ENCODE assay signal across 8 cellular contexts in genomic region chr19:4454952-4455738, GRCh38. TPM values are rescaled to one million over a fixed set of nuclear protein-coding genes. Genes with fewer than 3 reads are reported as not detected.
DNase-seq lines count a peak whose midpoint lies in the region; FAIRE-seq and TF ChIP-seq lines count a peak whose summit lies in the region.

No MANE protein-coding gene starts in this region.

- no peak for FAIRE-seq in small intestine (lab: Jason Lieb, UNC)

- H3K36me3 ChIP-seq in subcutaneous abdominal adipose tissue (ENCODE audit: control insufficient read depth in 5 of 5, insufficient read depth in 5 of 5, low read length in 5 of 5) (peaks cover 0 to 43% (median 39%) of the 10 kb centered on the region in 5 donors), small intestine (ENCODE audit: control insufficient read depth in 2 of 2, insufficient read depth in 2 of 2, low read length in 2 of 2) (peaks cover 5 to 14% of the 10 kb centered on the region in 2 donors)

- WGBS in small intestine, 3 donors, result 74 to 81% (median 78%) methylated on average over 24 of the region's 24 CpGs

- no peaks in the 10 kb centered on the region for H3K27me3 ChIP-seq in subcutaneous abdominal adipose tissue (ENCODE audit: control insufficient read depth in 5 of 5, insufficient read depth in 4 of 5, low read length in 5 of 5)
- H3K27me3 ChIP-seq in small intestine (ENCODE audit: control insufficient read depth in 2 of 2, insufficient read depth in 2 of 2, low read length in 2 of 2), result no peaks in the 10 kb centered on the region

- no peak for DNase-seq in T-helper 1 cell
- peak; percentile 8 for DNase-seq in iPS-NIHi7 (ENCODE audit: extremely low spot score)
- no peak for DNase-seq in posterior cingulate gyrus
- DNase-seq in small intestine, result no peak
- DNase-seq in NCI-H748 (lab: John Stamatoyannopoulos, UW; ENCODE audit: unreplicated experiment), result no peak

- peak overlapping the region; percentile 81 for H3K27ac ChIP-seq in subcutaneous abdominal adipose tissue (ENCODE audit: low read depth, low read length)
- no peak overlapping the region for H3K27ac ChIP-seq in small intestine (ENCODE audit: low read depth in 1 of 2, low read length in 1 of 2)

- TF ChIP-seq CTCF in brain (conservative IDR thresholded peaks at IDR 0.05), result no peak

- peaks cover 8% of the 10 kb centered on the region for H3K36me3 Mint-ChIP-seq in T-helper 1 cell treated with Interleukin-12 subunit alpha and Interleukin-12 subunit beta and Interleukin-4 antibody, amounts not matched to agents 30 μg/mL and 1 μg/mL, for 36 hours (ENCODE audit: low read depth)
- peaks cover 16% of the 10 kb centered on the region for H3K36me3 Mint-ChIP-seq in brain

- H3K27ac Mint-ChIP-seq in T-helper 1 cell treated with Interleukin-12 subunit alpha and Interleukin-12 subunit beta and Interleukin-4 antibody, amounts not matched to agents 30 μg/mL and 1 μg/mL, for 36 hours, result peak overlapping the region; percentile 45
- H3K27ac Mint-ChIP-seq in brain, result peak overlapping the region; percentile 98 to 99 (median 99)

- no peaks in the 10 kb centered on the region for H3K9me3 Mint-ChIP-seq in T-helper 1 cell treated with Interleukin-12 subunit alpha and Interleukin-12 subunit beta and Interleukin-4 antibody, amounts not matched to agents 30 μg/mL and 1 μg/mL, for 36 hours
- peaks cover 0 to 3% (median 0%) of the 10 kb centered on the region in 5 experiments for H3K9me3 Mint-ChIP-seq in brain

- no peaks in the 10 kb centered on the region for H3K27me3 Mint-ChIP-seq in T-helper 1 cell treated with Interleukin-12 subunit alpha and Interleukin-12 subunit beta and Interleukin-4 antibody, amounts not matched to agents 30 μg/mL and 1 μg/mL, for 36 hours (ENCODE audit: low read depth)
- peaks cover 4% of the 10 kb centered on the region for H3K27me3 Mint-ChIP-seq in brain

- H3K4me1 Mint-ChIP-seq in T-helper 1 cell treated with Interleukin-12 subunit alpha and Interleukin-12 subunit beta and Interleukin-4 antibody, amounts not matched to agents 30 μg/mL and 1 μg/mL, for 36 hours (ENCODE audit: low read depth), result peaks cover 12% of the 10 kb centered on the region
- H3K4me1 Mint-ChIP-seq in brain, result peaks cover 28% of the 10 kb centered on the region

- H3K9me3 ChIP-seq in subcutaneous abdominal adipose tissue (ENCODE audit: control insufficient read depth in 5 of 5, low read length in 5 of 5), result no peaks in the 10 kb centered on the region
- H3K9me3 ChIP-seq in small intestine (ENCODE audit: control insufficient read depth, low read depth), result no peaks in the 10 kb centered on the region

- H3K4me1 ChIP-seq in subcutaneous abdominal adipose tissue (ENCODE audit: control insufficient read depth in 5 of 5, insufficient read depth in 5 of 5, low read length in 5 of 5) (peaks cover 3 to 36% (median 33%) of the 10 kb centered on the region in 5 donors), small intestine (ENCODE audit: control insufficient read depth in 2 of 2, insufficient read depth in 1 of 2, low read depth in 1 of 2, low read length in 1 of 2) (peaks cover 0 to 4% of the 10 kb centered on the region in 2 donors)

- H3K4me3 ChIP-seq in subcutaneous abdominal adipose tissue (ENCODE audit: low read depth in 1 of 5, low read length in 5 of 5), result peak overlapping the region in 3 of 5 donors; percentile 37 to 74 (median 74)
- no peak overlapping the region for H3K4me3 ChIP-seq in small intestine (ENCODE audit: low read depth in 1 of 2, low read length in 2 of 2)

- H3K9ac ChIP-seq in subcutaneous abdominal adipose tissue (ENCODE audit: low read length in 5 of 5), result peak overlapping the region; percentile 8 to 68 (median 19)

- intact Hi-C loops in posterior cingulate gyrus (cut with DNase I), result no loop called here

- no peak overlapping the region for H3K4me3 Mint-ChIP-seq in T-helper 1 cell treated with Interleukin-12 subunit alpha and Interleukin-12 subunit beta and Interleukin-4 antibody, amounts not matched to agents 30 μg/mL and 1 μg/mL, for 36 hours
- H3K4me3 Mint-ChIP-seq in brain, result peak overlapping the region; percentile 92 to 97 (median 94)

RNA-seq across cellular contexts. Expression of gene UBXN6, which starts 2.4 kb away (rescaled TPM):
- 266 TPM for polyA plus RNA-seq in brain (ENCODE audit: insufficient read depth, low read depth, low replicate concordance)
- 100 to 1,000 TPM in 2 of 3 donors, 10 to 100 TPM in 1; 82.7 to 194 (median 157) TPM for polyA plus RNA-seq in small intestine

RNA-seq across cellular contexts. Expression of gene HDGFL2, which starts 17.0 kb away (rescaled TPM):
- polyA plus RNA-seq in brain (ENCODE audit: insufficient read depth, low read depth, low replicate concordance) (150 TPM), small intestine (10 to 100 TPM; 18.4 to 34.8 (median 22.1) TPM)

RNA-seq across cellular contexts. Expression of gene CHAF1A, which starts 52.7 kb away (rescaled TPM):
- polyA plus RNA-seq in brain (ENCODE audit: insufficient read depth, low read depth, low replicate concordance), result 36.3 TPM
- polyA plus RNA-seq in small intestine, result 10 to 100 TPM in 1 of 3 donors, 1 to 10 TPM in 2; 4.0 to 13.5 (median 5.9) TPM

RNA-seq across cellular contexts. Expression of gene SH3GL1, which starts 54.8 kb away (rescaled TPM):
- polyA plus RNA-seq in brain (ENCODE audit: insufficient read depth, low read depth, low replicate concordance) (129 TPM), small intestine (100 to 1,000 TPM in 2 of 3 donors, 10 to 100 TPM in 1; 64.9 to 108 (median 101) TPM)

Comparison
In these comparisons a context has a peak if more than half of its experiments do, and no peak if none do; other contexts are left out.
1. H3K4me3 ChIP-seq: peak in subcutaneous abdominal adipose tissue (3 of 5); none in small intestine (0 of 2).